Comparison of ENCODE assay signal across 9 cellular contexts in genomic region chr5:15794117-15794985, GRCh38.
DNase-seq lines count a peak whose midpoint lies in the region; ATAC-seq, FAIRE-seq and TF ChIP-seq lines count a peak whose summit lies in the region.
"Had no signal": no experiment of that assay in that cellular context is flagged by ENCODE, and none has a peak within 500 bp of the region (broad histone marks: within the 10 kb centered on the region; RNA-seq: fewer than 3 reads in every experiment).

No MANE protein-coding gene starts in this region.

- H3K36me3 ChIP-seq in cardiac muscle cell (no peaks in the 10 kb centered on the region), astrocyte (ENCODE audit: insufficient read depth, low read length) (no peaks in the 10 kb centered on the region), tibial nerve (no peaks in the 10 kb centered on the region)

- H3K4me1 ChIP-seq in cardiac muscle cell (ENCODE audit: low read depth) (peaks cover 8% of the 10 kb centered on the region), astrocyte (ENCODE audit: insufficient read depth, low read length) (peaks cover 13% of the 10 kb centered on the region), tibial nerve (peaks cover 0 to 65% (median 6%) of the 10 kb centered on the region in 4 donors)

- H3K27me3 Mint-ChIP-seq in astrocyte (ENCODE audit: low read depth, unreplicated experiment), result no peaks in the 10 kb centered on the region

- TF ChIP-seq CTCF in cardiac muscle cell (IDR thresholded peaks at IDR 0.05; ENCODE audit: low read depth, low read length) (peak; percentile 37), astrocyte (IDR thresholded peaks at IDR 0.05; ENCODE audit: insufficient read depth, low read depth, low read length) (peak; percentile 26), tibial nerve (IDR thresholded peaks at IDR 0.05) (peak in 3 of 5 experiments; percentile 8 to 39 (median 38))

- H3K4me3 ChIP-seq in cardiac muscle cell, result no peak overlapping the region
- H3K4me3 ChIP-seq in astrocyte (ENCODE audit: insufficient read depth, low read depth, low read length), result no peak overlapping the region
- no peak overlapping the region for H3K4me3 ChIP-seq in tibial nerve

- no peak overlapping the region for H3K9ac ChIP-seq in astrocyte (ENCODE audit: low read length)

- H3K27ac ChIP-seq in cardiac muscle cell (no peak overlapping the region), astrocyte (ENCODE audit: low read depth, low read length) (no peak overlapping the region), tibial nerve (peak overlapping the region in 2 of 4 donors; percentile 64 to 70)

- no peaks in the 10 kb centered on the region for H3K36me3 Mint-ChIP-seq in astrocyte (ENCODE audit: low read depth, unreplicated experiment)

- no peak overlapping the region for H2AFZ ChIP-seq in astrocyte (ENCODE audit: low read depth, low read length)

- peaks cover 15% of the 10 kb centered on the region for H3K79me2 ChIP-seq in astrocyte (ENCODE audit: insufficient read depth, low read length)

- H3K4me2 ChIP-seq in astrocyte (ENCODE audit: low read length), result no peak overlapping the region

- H3K9me3 Mint-ChIP-seq in astrocyte (ENCODE audit: unreplicated experiment), result no peaks in the 10 kb centered on the region

- peak; percentile 32 for FAIRE-seq in astrocyte (lab: Jason Lieb, UNC)

- no peak overlapping the region for H3K27ac Mint-ChIP-seq in astrocyte (ENCODE audit: unreplicated experiment)

- no peak for TF ChIP-seq POLR2A in tibial nerve (IDR thresholded peaks at IDR 0.05)

- peaks cover 46% of the 10 kb centered on the region for H3K4me1 Mint-ChIP-seq in astrocyte (ENCODE audit: low read depth, unreplicated experiment)

- peak in 1 of 2 donors; percentile 56 for DNase-seq in cardiac muscle cell (ENCODE audit: low read depth in 1 of 2, low spot score in 1 of 2)
- DNase-seq in left cardiac atrium, result no peak
- peak; percentile 12 for DNase-seq in astrocyte (ENCODE audit: low read depth)
- DNase-seq in inferior parietal cortex (ENCODE audit: extremely low spot score), result peak; percentile 72
- DNase-seq in tibial nerve (ENCODE audit: low spot score in 2 of 2), result no peak
- no peak for DNase-seq in stimulated activated CD8-positive, alpha-beta memory T cell treated with anti-CD3 and anti-CD28 coated beads, Interleukin-4, amount 100 ng/mL, for 48 hours
- no peak for DNase-seq in activated T-cell treated with anti-CD3 and anti-CD28 coated beads, Interleukin-2, amount 50 U/mL, for 1 hour
- DNase-seq: cerebellar nuclear complex had no signal

- ATAC-seq in left cardiac atrium (no peak), HG03442 (IDR thresholded peaks at IDR 0.05; ENCODE audit: unreplicated experiment) (no peak)

- H3K9me3 ChIP-seq in cardiac muscle cell (ENCODE audit: low read depth) (no peaks in the 10 kb centered on the region), astrocyte (ENCODE audit: insufficient read depth, low read depth, low read length) (no peaks in the 10 kb centered on the region), tibial nerve (no peaks in the 10 kb centered on the region)

- intact Hi-C loops in left cardiac atrium (cut with DNase I), result no loop called here

- H3K4me3 Mint-ChIP-seq in astrocyte (ENCODE audit: unreplicated experiment), result no peak overlapping the region

- TF ChIP-seq EP300 in tibial nerve (IDR thresholded peaks at IDR 0.05), result no peak

- H3K27me3 ChIP-seq in cardiac muscle cell, result no peaks in the 10 kb centered on the region
- no peaks in the 10 kb centered on the region for H3K27me3 ChIP-seq in astrocyte (ENCODE audit: insufficient read depth, low read length)
- no peaks in the 10 kb centered on the region for H3K27me3 ChIP-seq in tibial nerve

- H4K20me1 ChIP-seq in astrocyte (ENCODE audit: insufficient read depth, low read length), result peaks cover 67% of the 10 kb centered on the region

- 24 to 26% methylated on average over 5 of the region's 5 CpGs for WGBS in tibial nerve, 2 donors

Comparison
In these comparisons a context has a peak if more than half of its experiments do, and no peak if none do; other contexts are left out.
1. DNase-seq: peak in astrocyte (single experiment) and inferior parietal cortex (single experiment); none in left cardiac atrium (single experiment), tibial nerve (0 of 2), stimulated activated CD8-positive, alpha-beta memory T cell treated with anti-CD3 and anti-CD28 coated beads, Interleukin-4, amount 100 ng/mL, for 48 hours (single experiment) and activated T-cell treated with anti-CD3 and anti-CD28 coated beads, Interleukin-2, amount 50 U/mL, for 1 hour (single experiment).
2. Peak in every context shown above with its lines, with median percentiles within 50 percentile points of each other: CTCF ChIP-seq.